ENCODE assay signal across 9 cellular contexts in the genomic region with DNA sequence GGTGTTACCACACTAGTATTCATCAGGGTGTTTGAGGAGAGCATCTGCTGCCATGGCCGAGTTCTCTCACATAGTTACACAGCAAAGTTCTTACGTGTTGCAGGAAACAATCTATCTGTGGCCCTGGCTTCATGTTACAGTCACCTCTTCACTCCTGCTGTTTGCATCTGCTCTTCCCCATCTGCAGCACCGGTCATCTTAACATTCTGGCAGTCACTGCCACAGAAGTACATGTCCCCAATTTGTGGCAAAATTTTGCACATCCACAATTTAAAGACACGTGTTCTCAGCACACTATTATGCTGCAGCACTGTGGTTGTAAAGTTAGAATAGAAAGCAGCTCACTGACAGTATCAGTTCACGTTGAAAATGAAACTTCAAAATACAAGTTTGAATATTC. TPM values are rescaled to one million over a fixed set of nuclear protein-coding genes. Genes with fewer than 3 reads are reported as not detected.
DNase-seq lines count a peak whose midpoint lies in the region; ATAC-seq and TF ChIP-seq lines count a peak whose summit lies in the region.
"Had no signal": no experiment of that assay in that cellular context is flagged by ENCODE, and none has a peak within 500 bp of the region (broad histone marks: within the 10 kb centered on the region; RNA-seq: fewer than 3 reads in every experiment).

No MANE protein-coding gene starts in this region.

- BruUV-seq in Caco-2 (replicated peaks; lab: Mats Ljungman, UMichigan) = no TSS peak

- H3K36me3 ChIP-seq in Caco-2 (ENCODE audit: control insufficient read depth, insufficient read depth, low read length) = no peaks in the 10 kb centered on the region

- H3K9me3 ChIP-seq in Caco-2 = no peaks in the 10 kb centered on the region

- no peaks in the 10 kb centered on the region for H3K27me3 ChIP-seq in Caco-2 (replicated peaks; ENCODE audit: control insufficient read depth, insufficient read depth, low read length)

- peaks cover 0 to 2% (median 1%) of the 10 kb centered on the region in 3 donors for H3K27me3 Mint-ChIP-seq in immature natural killer cell (ENCODE audit: low read depth in 3 of 3)
- H3K27me3 Mint-ChIP-seq in Caco-2 (ENCODE audit: insufficient read depth, unreplicated experiment) = no peaks in the 10 kb centered on the region

- WGBS in lower leg skin, 2 donors = 11 to 18% methylated on average over 5 of the region's 5 CpGs

- H3K27ac Mint-ChIP-seq in immature natural killer cell (peak overlapping the region in 2 of 6 donors; percentile 5 to 51), Caco-2 (ENCODE audit: unreplicated experiment) (no peak overlapping the region)

- H3K4me1 Mint-ChIP-seq in immature natural killer cell = peaks cover 21 to 37% of the 10 kb centered on the region in 2 donors
- H3K4me1 Mint-ChIP-seq in Caco-2 (ENCODE audit: low read depth, unreplicated experiment) = peaks cover 25% of the 10 kb centered on the region

- intact Hi-C loops in Caco-2 (cut with micrococcal nuclease; ENCODE audit: unreplicated experiment) (no loop called here), Right ventricle myocardium superior (cut with DNase I) (no loop called here), lower leg skin (cut with DNase I; ENCODE audit: low total_unique reads) (no loop called here)

- POLR2A ChIA-PET in Caco-2 (lab: Charles Lee) = interaction anchor here (1.2 kb wide), 1 partner anchor 17 kb away, joined by 8 read pairs; no protein-coding TSS in a partner anchor

- H3K36me3 Mint-ChIP-seq in immature natural killer cell (no peaks in the 10 kb centered on the region), Caco-2 (ENCODE audit: insufficient read depth, unreplicated experiment) (peaks cover 24% of the 10 kb centered on the region)

- CTCF ChIA-PET in Caco-2 (lab: Charles Lee) = no interaction called here

- H3K4me3 Mint-ChIP-seq in immature natural killer cell (peak overlapping the region in 2 of 5 donors; percentile 34 to 53), Caco-2 (ENCODE audit: unreplicated experiment) (no peak overlapping the region)

- H3K4me3 ChIP-seq in cardiac fibroblast (replicated peaks in 1 of 2; ENCODE audit: low read depth in 2 of 2, low read length in 2 of 2) (no peak overlapping the region), Caco-2 (ENCODE audit: low read depth, low read length) (no peak overlapping the region), lower leg skin (ENCODE audit: low read depth, poor library complexity, severe bottlenecking) (no peak overlapping the region)
- H3K4me3 ChIP-seq: skin epidermis had no signal

- H3K9me3 Mint-ChIP-seq in immature natural killer cell (no peaks in the 10 kb centered on the region), Caco-2 (ENCODE audit: unreplicated experiment) (no peaks in the 10 kb centered on the region)

- peaks cover 33% of the 10 kb centered on the region for H3K4me1 ChIP-seq in Caco-2

- DNase-seq in Daoy (ENCODE audit: low read depth) (peak; percentile 26), cardiac fibroblast (ENCODE audit: low read depth in 2 of 2) (peak; percentile 24 to 27), immature natural killer cell (no peak), Caco-2 (no peak), Right ventricle myocardium superior (no peak), lower leg skin (ENCODE audit: low spot score in 2 of 2) (no peak)

- no peak for TF ChIP-seq POLR2A in lower leg skin (IDR thresholded peaks at IDR 0.05)

- TF ChIP-seq CTCF in cardiac fibroblast (IDR thresholded peaks at IDR 0.05; ENCODE audit: low read depth, low read length) (no peak), Caco-2 (IDR thresholded peaks at IDR 0.05; ENCODE audit: insufficient read depth in 1 of 2, low read depth in 1 of 2, low read length in 1 of 2, severe bottlenecking in 1 of 2, unreplicated experiment in 1 of 2) (no peak), lower leg skin (IDR thresholded peaks at IDR 0.05) (no peak)

- ATAC-seq in GM19455 (IDR thresholded peaks at IDR 0.05; ENCODE audit: unreplicated experiment) (peak; percentile 55), HG03565 (IDR thresholded peaks at IDR 0.05; ENCODE audit: unreplicated experiment) (peak; percentile 43), Right ventricle myocardium superior (ENCODE audit: poor library complexity) (no peak)

RNA-seq across cellular contexts. Expression of a gene that starts 23.2 kb away (rescaled TPM):
- total RNA-seq in Daoy (2014; rRNA removed; shearing (Covaris generic)) = 69.4 and 108 TPM in 2 replicates
- 10 to 100 TPM; 50.0 to 85.0 (median 79.7) TPM for polyA plus RNA-seq in immature natural killer cell
- total RNA-seq in Caco-2 (2022) (81.8 and 90.8 TPM in 2 replicates), Right ventricle myocardium superior (49.5 TPM), lower leg skin (10 to 100 TPM; 36.8 to 73.7 (median 54.0) TPM)

RNA-seq across cellular contexts. Expression of a gene that starts 47.6 kb away (rescaled TPM):
- 18.9 and 21.2 TPM in 2 replicates for total RNA-seq in Daoy (2014; rRNA removed; shearing (Covaris generic))
- polyA plus RNA-seq in immature natural killer cell = 1 to 10 TPM; 1.1 to 2.5 (median 1.3) TPM
- total RNA-seq in Caco-2 (2022) (21.1 and 24.8 TPM in 2 replicates), Right ventricle myocardium superior (15.2 TPM), lower leg skin (1 to 10 TPM; 6.9 to 9.3 (median 7.5) TPM)

RNA-seq across cellular contexts. Expression of a gene that starts 47.8 kb away (rescaled TPM):
- 31.0 and 32.5 TPM in 2 replicates for total RNA-seq in Daoy (2014; rRNA removed; shearing (Covaris generic))
- 1 to 10 TPM in 2 of 3 donors, under 1 TPM in 1; 0.72 to 7.2 (median 6.6) TPM for polyA plus RNA-seq in immature natural killer cell
- 25.5 and 27.5 TPM in 2 replicates for total RNA-seq in Caco-2 (2022)
- 1.5 TPM for total RNA-seq in Right ventricle myocardium superior
- total RNA-seq in lower leg skin = 1 to 10 TPM; 1.1 to 3.8 (median 2.3) TPM

RNA-seq across cellular contexts. Expression of a gene that starts 54.4 kb away (rescaled TPM):
- total RNA-seq in Daoy (2014; rRNA removed; shearing (Covaris generic)) = 86.6 and 88.5 TPM in 2 replicates
- 10 to 100 TPM; 23.3 to 58.2 (median 40.5) TPM for polyA plus RNA-seq in immature natural killer cell
- 206 and 246 TPM in 2 replicates for total RNA-seq in Caco-2 (2022)
- 246 TPM for total RNA-seq in Right ventricle myocardium superior
- 100 to 1,000 TPM; 755 to 857 (median 826) TPM for total RNA-seq in lower leg skin

Comparison
In these comparisons a context has a peak if more than half of its experiments do, and no peak if none do; other contexts are left out.
1. DNase-seq: peak in Daoy (single experiment) and cardiac fibroblast (2 of 2); none in immature natural killer cell (0 of 3), Caco-2 (0 of 2), Right ventricle myocardium superior (single experiment) and lower leg skin (0 of 2).